ENCODE assay signal across 17 cellular contexts in the genomic region with DNA sequence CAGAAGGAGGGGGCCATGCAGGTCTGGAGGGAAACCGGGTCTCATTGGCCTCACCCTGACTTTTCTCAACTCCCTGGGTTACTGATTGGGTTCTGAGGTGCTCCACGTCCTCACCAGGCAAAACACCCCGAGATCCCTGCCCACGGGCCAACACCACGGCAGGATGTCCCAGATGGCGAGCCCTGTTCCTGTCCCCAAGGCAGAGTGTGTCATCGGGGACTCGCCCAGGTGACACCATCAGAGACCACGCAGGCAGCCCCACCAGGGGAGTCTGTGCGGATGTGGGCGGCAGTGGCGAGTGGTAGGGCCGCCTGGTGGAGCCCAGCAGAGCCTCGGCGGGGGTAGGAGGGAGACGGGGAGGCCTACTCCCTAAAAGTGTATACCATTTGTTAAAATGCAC. TPM values are rescaled to one million over a fixed set of nuclear protein-coding genes. Genes with fewer than 3 reads are reported as not detected.
DNase-seq lines count a peak whose midpoint lies in the region; ATAC-seq, FAIRE-seq and TF ChIP-seq lines count a peak whose summit lies in the region.
"Had no signal": no experiment of that assay in that cellular context is flagged by ENCODE, and none has a peak within 500 bp of the region (broad histone marks: within the 10 kb centered on the region; RNA-seq: fewer than 3 reads in every experiment).

No MANE protein-coding gene starts in this region.

- no peaks in the 10 kb centered on the region for H3K79me1 ChIP-seq in H9 (ENCODE audit: insufficient read depth, low read depth, low read length, poor library complexity, severe bottlenecking)

- no peaks in the 10 kb centered on the region for H3K23me2 ChIP-seq in H9 (ENCODE audit: insufficient read length, low read depth, low read length, poor library complexity, severe bottlenecking)

- no peak overlapping the region for H4K8ac ChIP-seq in H9 (replicated peaks; ENCODE audit: insufficient read length, low read depth, low read length)

- FAIRE-seq in D721Med (lab: Jason Lieb, UNC), result no peak

- no peaks in the 10 kb centered on the region for H3K9me3 ChIP-seq in H9 (ENCODE audit: control insufficient read depth, low read depth, low read length)

- H4K91ac ChIP-seq in H9 (ENCODE audit: insufficient read length, low read depth, low read length), result no peak overlapping the region

- H2BK5ac ChIP-seq in H9 (ENCODE audit: insufficient read length, low read length), result no peak overlapping the region

- H3K79me2 ChIP-seq in H9 (ENCODE audit: insufficient read depth, low read length), result no peaks in the 10 kb centered on the region; the same call in 1 of the 2 replicates

- no CpG with 5 or more reads among the region's 16 CpGs for WGBS in H9 (ENCODE audit: extremely low coverage, insufficient read length, low lambda C conversion rate)

- no peaks in the 10 kb centered on the region for H3K27me3 ChIP-seq in H9 (ENCODE audit: insufficient read depth, low read length)

- H3K27ac Mint-ChIP-seq in H9 (no peak overlapping the region), natural killer cell (peak overlapping the region in 1 of 2 donors; percentile 59)
- no peak overlapping the region for H3K27ac Mint-ChIP-seq in stimulated activated naive CD8-positive, alpha-beta T cell treated with anti-CD3 and anti-CD28 coated beads, Interleukin-15, amount 100 ng/mL, for 72 hours
- H3K27ac Mint-ChIP-seq: B cell had no signal

- H2BK15ac ChIP-seq in H9 (ENCODE audit: low read depth, low read length), result no peak overlapping the region

- peaks cover 3% of the 10 kb centered on the region for H4K20me1 ChIP-seq in H9 (ENCODE audit: control insufficient read depth, insufficient read depth, insufficient read length)

- H3K4me1 Mint-ChIP-seq in H9, result peaks cover 29 to 38% of the 10 kb centered on the region in 2 experiments
- peaks cover 28 to 44% of the 10 kb centered on the region in 2 donors for H3K4me1 Mint-ChIP-seq in natural killer cell
- peaks cover 13% of the 10 kb centered on the region for H3K4me1 Mint-ChIP-seq in stimulated activated naive CD8-positive, alpha-beta T cell treated with anti-CD3 and anti-CD28 coated beads, Interleukin-15, amount 100 ng/mL, for 72 hours
- H3K4me1 Mint-ChIP-seq: B cell had no signal

- intact Hi-C loops in natural killer cell (cut with micrococcal nuclease), result no loop called here

- H3K23ac ChIP-seq in H9 (ENCODE audit: insufficient read length, low read depth, low read length), result no peak overlapping the region

- no peak overlapping the region for H3K56ac ChIP-seq in H9 (ENCODE audit: insufficient read length, low read depth, low read length)

- no peak overlapping the region for H3K18ac ChIP-seq in H9 (ENCODE audit: insufficient read length, low read depth, low read length)

- H3K4ac ChIP-seq in H9 (ENCODE audit: low read depth, low read length), result no peak overlapping the region

- no peak overlapping the region for H3K27ac ChIP-seq in H9 (ENCODE audit: insufficient read length, low read depth, low read length)
- H3K27ac ChIP-seq: PC-9 had no signal

- peaks cover 14% of the 10 kb centered on the region for H3K27me3 Mint-ChIP-seq in H9 (ENCODE audit: low read depth)
- H3K27me3 Mint-ChIP-seq in natural killer cell (ENCODE audit: low read depth in 2 of 2), result no peaks in the 10 kb centered on the region
- H3K27me3 Mint-ChIP-seq in stimulated activated naive CD8-positive, alpha-beta T cell treated with anti-CD3 and anti-CD28 coated beads, Interleukin-15, amount 100 ng/mL, for 72 hours, result no peaks in the 10 kb centered on the region
- H3K27me3 Mint-ChIP-seq: CD4-positive, alpha-beta memory T cell had no signal

- no peak overlapping the region for H3K4me3 Mint-ChIP-seq in H9
- no peak overlapping the region for H3K4me3 Mint-ChIP-seq in natural killer cell
- H3K4me3 Mint-ChIP-seq in stimulated activated naive CD8-positive, alpha-beta T cell treated with anti-CD3 and anti-CD28 coated beads, Interleukin-15, amount 100 ng/mL, for 72 hours, result no peak overlapping the region
- H3K4me3 Mint-ChIP-seq: B cell; CD4-positive, alpha-beta memory T cell had no signal

- H3K4me1 ChIP-seq in H9 (ENCODE audit: insufficient read depth, low read length), result peaks cover 4% of the 10 kb centered on the region; the same call in 1 of the 2 replicates

- DNase-seq in activated naive CD4-positive, alpha-beta T cell treated with anti-CD3 and anti-CD28 coated beads, Interleukin-2, amount 50 U/mL, for 16 hours, result peak; percentile 8
- DNase-seq in activated naive CD4-positive, alpha-beta T cell (lab: John Stamatoyannopoulos, UW), result no peak
- DNase-seq in H9, result peak; percentile 22
- DNase-seq in natural killer cell, result no peak
- DNase-seq in stimulated activated naive CD8-positive, alpha-beta T cell treated with anti-CD3 and anti-CD28 coated beads, Interleukin-15, amount 100 ng/mL, for 72 hours, result no peak
- DNase-seq in D721Med (ENCODE audit: insufficient read length, low spot score), result no peak
- DNase-seq: ACHN; CD4-positive, alpha-beta memory T cell; HCEC 1CT; IMR-90; Kasumi-1; NCI-H1930; NCI-H2171; NCI-H774; PC-9 had no signal

- no peak for TF ChIP-seq CTCF in H9 (conservative IDR thresholded peaks at IDR 0.05)
- no peak for TF ChIP-seq CTCF in natural killer cell (IDR thresholded peaks at IDR 0.05)
- no peak for TF ChIP-seq CTCF in D721Med (IDR thresholded peaks at IDR 0.05; ENCODE audit: insufficient read depth, missing control alignments)

- no peak overlapping the region for H3K14ac ChIP-seq in H9 (ENCODE audit: insufficient read depth, low read length)

- H3T11ph ChIP-seq in H9 (ENCODE audit: low read length), result no peak overlapping the region

- no peak overlapping the region for H2BK120ac ChIP-seq in H9 (ENCODE audit: low read depth, low read length, poor library complexity, severe bottlenecking)

- H2BK20ac ChIP-seq in H9 (ENCODE audit: low read depth, low read length, poor library complexity, severe bottlenecking), result no peak overlapping the region

- H2AK5ac ChIP-seq in H9 (ENCODE audit: insufficient read length, low read length), result no peak overlapping the region

- ATAC-seq in natural killer cell (peak; percentile 68 to 87 (median 85)), HG03175 (IDR thresholded peaks at IDR 0.05; ENCODE audit: unreplicated experiment) (no peak)
- ATAC-seq in stimulated activated naive CD8-positive, alpha-beta T cell treated with anti-CD3 and anti-CD28 coated beads, Interleukin-15, amount 100 ng/mL, for 72 hours, result peak; percentile 48

- no peak overlapping the region for H3K4me2 ChIP-seq in H9 (ENCODE audit: insufficient read depth, insufficient read length, low read length)
- H3K4me2 ChIP-seq: PC-9 had no signal

- H3K36me3 Mint-ChIP-seq in H9 (ENCODE audit: insufficient read depth in 1 of 3, low read depth in 3 of 3) (peaks cover 0 to 4% (median 0%) of the 10 kb centered on the region in 3 experiments; a peak in 3 of 7 replicates), natural killer cell (no peaks in the 10 kb centered on the region)

- H4K5ac ChIP-seq in H9 (ENCODE audit: insufficient read length, low read depth, low read length), result no peak overlapping the region

- H3K9me3 Mint-ChIP-seq in H9 (no peaks in the 10 kb centered on the region; a peak in 1 of 5 replicates), natural killer cell (no peaks in the 10 kb centered on the region)
- no peaks in the 10 kb centered on the region for H3K9me3 Mint-ChIP-seq in stimulated activated naive CD8-positive, alpha-beta T cell treated with anti-CD3 and anti-CD28 coated beads, Interleukin-15, amount 100 ng/mL, for 72 hours

- no peak overlapping the region for H2BK12ac ChIP-seq in H9 (ENCODE audit: insufficient read length, low read depth, low read length)

- no peak overlapping the region for H3K9ac ChIP-seq in H9 (ENCODE audit: extremely low read depth, insufficient read length, low read length)

- H2AFZ ChIP-seq in H9 (ENCODE audit: low read length), result no peak overlapping the region
- H2AFZ ChIP-seq: PC-9 had no signal

RNA-seq across cellular contexts. Expression of a gene that starts 59.0 kb away (rescaled TPM):
- total RNA-seq in H9 (2021) (46.3 and 47.5 TPM in 2 replicates), natural killer cell (10 to 100 TPM; 22.7 to 31.8 (median 27.6) TPM)

Comparison
In these comparisons a context has a peak if more than half of its experiments do, and no peak if none do; other contexts are left out.
1. DNase-seq: peak in activated naive CD4-positive, alpha-beta T cell treated with anti-CD3 and anti-CD28 coated beads, Interleukin-2, amount 50 U/mL, for 16 hours (single experiment) and H9 (single experiment); none in activated naive CD4-positive, alpha-beta T cell (0 of 4), natural killer cell (single experiment), stimulated activated naive CD8-positive, alpha-beta T cell treated with anti-CD3 and anti-CD28 coated beads, Interleukin-15, amount 100 ng/mL, for 72 hours (0 of 2) and D721Med (single experiment).